21 cellular contexts compared by ENCODE assay signal in the genomic region with DNA sequence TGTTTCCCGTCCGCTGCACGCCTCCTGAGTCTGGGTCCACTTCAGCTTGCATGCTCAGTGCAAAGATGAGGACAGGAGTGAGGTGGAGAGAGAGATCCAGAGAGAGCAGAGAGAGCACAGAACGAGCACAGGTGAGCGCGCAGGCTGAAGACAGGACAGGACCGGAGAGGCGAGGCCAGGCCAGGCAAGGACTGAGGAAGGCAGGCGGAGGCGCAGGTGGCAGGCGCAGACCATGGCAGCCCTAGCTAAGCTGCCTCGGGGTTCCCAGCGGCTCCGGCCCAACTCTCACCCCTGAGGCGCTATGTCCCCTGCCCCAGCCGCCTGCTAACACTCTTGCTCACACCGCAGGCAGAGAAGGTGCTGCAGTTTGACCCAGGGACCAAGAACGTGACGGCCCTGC. TPM values are rescaled to one million over a fixed set of nuclear protein-coding genes. Genes with fewer than 3 reads are reported as not detected.
DNase-seq lines count a peak whose midpoint lies in the region; ATAC-seq lines count a peak whose summit lies in the region.
"Had no signal": no experiment of that assay in that cellular context is flagged by ENCODE, and none has a peak within 500 bp of the region (broad histone marks: within the 10 kb centered on the region; RNA-seq: fewer than 3 reads in every experiment).

No MANE protein-coding gene starts in this region.

- peaks cover 2% of the 10 kb centered on the region for H3K4me1 Mint-ChIP-seq in activated CD4-positive, alpha-beta T cell treated with anti-CD3 and anti-CD28 coated beads, Interleukin-2, amount 10 ng/mL, durations not matched to agents 24 days and 14 days
- no peaks in the 10 kb centered on the region for H3K4me1 Mint-ChIP-seq in immature natural killer cell

- ATAC-seq in HG03045 (IDR thresholded peaks at IDR 0.05; ENCODE audit: unreplicated experiment): no peak

- H3K4me3 Mint-ChIP-seq in activated CD4-positive, alpha-beta T cell treated with anti-CD3 and anti-CD28 coated beads, Interleukin-2, amount 10 ng/mL, durations not matched to agents 24 days and 14 days: no peak overlapping the region
- no peak overlapping the region for H3K4me3 Mint-ChIP-seq in immature natural killer cell

- H3K9me3 Mint-ChIP-seq in activated CD4-positive, alpha-beta T cell treated with anti-CD3 and anti-CD28 coated beads, Interleukin-2, amount 10 ng/mL, durations not matched to agents 24 days and 14 days: no peaks in the 10 kb centered on the region
- no peaks in the 10 kb centered on the region for H3K9me3 Mint-ChIP-seq in immature natural killer cell

- intact Hi-C loops in activated CD4-positive, alpha-beta T cell treated with anti-CD3 and anti-CD28 coated beads, Interleukin-2, amount 10 ng/mL, durations not matched to agents 24 days and 14 days (cut with micrococcal nuclease): no loop called here

- DNase-seq in NCI-H345 (lab: John Stamatoyannopoulos, UW) (peak; percentile 18), NCI-H345 treated with DMSO at 0.1 percent for 48 hours (lab: John Stamatoyannopoulos, UW; ENCODE audit: unreplicated experiment) (no peak), DMS53 (lab: John Stamatoyannopoulos, UW) (peak; percentile 89), NCI-H510A treated with DMSO at 0.1 percent for 48 hours (lab: John Stamatoyannopoulos, UW) (peak; percentile 55), immature natural killer cell (no peak)
- no peak for DNase-seq in activated CD4-positive, alpha-beta T cell treated with anti-CD3 and anti-CD28 coated beads, Interleukin-2, amount 10 ng/mL, durations not matched to agents 24 days and 14 days
- DNase-seq: AML-193, Calu3, H7, IMR-90, KG1, MG63, NCI-H1105 treated with DMSO at 0.1 percent for 48 hours, NCI-H1694, NCI-H2029 treated with DMSO at 0.1 percent for 48 hours, NCI-H2171, NCI-H226, NCI-H526, SHP77 treated with DMSO at 0.1 percent for 48 hours had no signal

- no peaks in the 10 kb centered on the region for H3K27me3 Mint-ChIP-seq in activated CD4-positive, alpha-beta T cell treated with anti-CD3 and anti-CD28 coated beads, Interleukin-2, amount 10 ng/mL, durations not matched to agents 24 days and 14 days
- H3K27me3 Mint-ChIP-seq in immature natural killer cell (ENCODE audit: low read depth in 3 of 3): peaks cover 0 to 5% (median 2%) of the 10 kb centered on the region in 3 donors

- H3K27ac Mint-ChIP-seq in activated CD4-positive, alpha-beta T cell treated with anti-CD3 and anti-CD28 coated beads, Interleukin-2, amount 10 ng/mL, durations not matched to agents 24 days and 14 days: no peak overlapping the region
- H3K27ac Mint-ChIP-seq in immature natural killer cell: no peak overlapping the region

- no peaks in the 10 kb centered on the region for H3K36me3 Mint-ChIP-seq in activated CD4-positive, alpha-beta T cell treated with anti-CD3 and anti-CD28 coated beads, Interleukin-2, amount 10 ng/mL, durations not matched to agents 24 days and 14 days (ENCODE audit: low read depth)
- no peaks in the 10 kb centered on the region for H3K36me3 Mint-ChIP-seq in immature natural killer cell

RNA-seq across cellular contexts. Expression of a gene that starts 9.7 kb away (rescaled TPM):
- 0.07 TPM in 1 of 2 replicates, not detected in the other for total RNA-seq in activated CD4-positive, alpha-beta T cell treated with anti-CD3 and anti-CD28 coated beads, Interleukin-2, amount 10 ng/mL, durations not matched to agents 24 days and 14 days
- not detected for polyA plus RNA-seq in immature natural killer cell
- total RNA-seq: A172, IMR-90 had no signal

RNA-seq across cellular contexts. Expression of a gene that starts 21.2 kb away (rescaled TPM):
- not detected in 2 replicates for total RNA-seq in activated CD4-positive, alpha-beta T cell treated with anti-CD3 and anti-CD28 coated beads, Interleukin-2, amount 10 ng/mL, durations not matched to agents 24 days and 14 days
- polyA plus RNA-seq in immature natural killer cell: 1 to 10 TPM in 1 of 3 donors, under 1 TPM in 1, not detected in 1; 0.22 to 2.1 TPM
- total RNA-seq: A172, IMR-90 had no signal
- polyA plus RNA-seq: IMR-90 had no signal

RNA-seq across cellular contexts. Expression of a gene that starts 23.2 kb away (rescaled TPM):
- not detected in 2 replicates for total RNA-seq in activated CD4-positive, alpha-beta T cell treated with anti-CD3 and anti-CD28 coated beads, Interleukin-2, amount 10 ng/mL, durations not matched to agents 24 days and 14 days
- polyA plus RNA-seq in immature natural killer cell: not detected
- total RNA-seq: A172, Calu3, H7, IMR-90 had no signal
- polyA plus RNA-seq: IMR-90 had no signal

RNA-seq across cellular contexts. Expression of a gene that starts 34.1 kb away (rescaled TPM):
- 365 and 375 TPM in 2 replicates for total RNA-seq in activated CD4-positive, alpha-beta T cell treated with anti-CD3 and anti-CD28 coated beads, Interleukin-2, amount 10 ng/mL, durations not matched to agents 24 days and 14 days
- polyA plus RNA-seq in immature natural killer cell: 100 to 1,000 TPM; 136 to 176 (median 168) TPM

RNA-seq across cellular contexts. Expression of a gene that starts 39.7 kb away (rescaled TPM):
- total RNA-seq in activated CD4-positive, alpha-beta T cell treated with anti-CD3 and anti-CD28 coated beads, Interleukin-2, amount 10 ng/mL, durations not matched to agents 24 days and 14 days: 57.4 and 58.7 TPM in 2 replicates
- 1 to 10 TPM; 4.2 to 7.0 (median 5.3) TPM for polyA plus RNA-seq in immature natural killer cell

Comparison
In these comparisons a context has a peak if more than half of its experiments do, and no peak if none do; other contexts are left out.
1. DNase-seq: peak in NCI-H345 (single experiment), DMS53 (single experiment) and NCI-H510A treated with DMSO at 0.1 percent for 48 hours (single experiment); none in NCI-H345 treated with DMSO at 0.1 percent for 48 hours (single experiment), activated CD4-positive, alpha-beta T cell treated with anti-CD3 and anti-CD28 coated beads, Interleukin-2, amount 10 ng/mL, durations not matched to agents 24 days and 14 days (single experiment) and immature natural killer cell (0 of 3).